Comparison of ENCODE assay signal across 24 cellular contexts in genomic region chr20:17493173-17493572, GRCh38. TPM values are rescaled to one million over a fixed set of nuclear protein-coding genes. Genes with fewer than 3 reads are reported as not detected.
"Had no signal": no experiment of that assay in that cellular context is flagged by ENCODE, and none has a peak within 500 bp of the region (broad histone marks: within the 10 kb centered on the region; RNA-seq: fewer than 3 reads in every experiment).

No MANE protein-coding gene starts in this region.

- H3K36me3 Mint-ChIP-seq: IgD-negative memory B cell had no signal

- DNase-seq: Kasumi-1, MM.1S, NCI-H1092 treated with DMSO at 0.1 percent for 48 hours, NCI-H1436, NCI-H187, NCI-H2029, NCI-H2081 treated with DMSO at 0.1 percent for 48 hours, NCI-H2171, NCI-H226, NCI-H446, NCI-H510A, NCI-H524 treated with DMSO at 0.1 percent for 48 hours, NCI-H69, NCI-H774, PC-3, SHP77, SK-N-SH had no signal

- H3K27ac ChIP-seq: HL-60, KMS-11, RWPE1 had no signal

- H3K4me3 Mint-ChIP-seq: IgD-negative memory B cell had no signal

- ATAC-seq: K562, Panc1, PC-3 had no signal

- H3K27ac Mint-ChIP-seq: IgD-negative memory B cell had no signal

- H3K4me3 ChIP-seq: K562 had no signal

- H3K9me3 ChIP-seq: SK-N-SH had no signal

RNA-seq across cellular contexts. Expression of gene BFSP1, which starts 38.0 kb away (rescaled TPM):
- total RNA-seq: OCI-LY7 had no signal
